In genomic region chrX:23668335-23668734, GRCh38 we compare ENCODE assay signal across 8 cellular contexts. TPM values are rescaled to one million over a fixed set of nuclear protein-coding genes. Genes with fewer than 3 reads are reported as not detected.
DNase-seq lines count a peak whose midpoint lies in the region; ATAC-seq and TF ChIP-seq lines count a peak whose summit lies in the region.

No MANE protein-coding gene starts in this region.

- DNase-seq in AG10803 (ENCODE audit: low read depth) (no peak), esophagus squamous epithelium (lab: John Stamatoyannopoulos, UW) (no peak), COLO829 (ENCODE audit: low spot score) (no peak), NCI-H345 (lab: John Stamatoyannopoulos, UW) (no peak), activated gamma-delta T cell (lab: John Stamatoyannopoulos, UW) (no peak)

- H3K9me3 ChIP-seq in OCI-LY3 (ENCODE audit: insufficient read depth, low read length): no peaks in the 10 kb centered on the region
- no peaks in the 10 kb centered on the region for H3K9me3 ChIP-seq in esophagus squamous epithelium
- H3K9me3 ChIP-seq in skeletal muscle satellite cell (replicated peaks; ENCODE audit: low read length): no peaks in the 10 kb centered on the region

- 0 out of 2 replicates have a peak, but pooled peaks cover 7% of the 10 kb centered on the region for H4K20me1 ChIP-seq in OCI-LY3 (ENCODE audit: insufficient read depth, low read length)

- intact Hi-C loops in esophagus squamous epithelium (cut with DNase I): no loop called here

- ATAC-seq in GM21381 (IDR thresholded peaks at IDR 0.05; ENCODE audit: unreplicated experiment): peak; percentile 49

- no peak for TF ChIP-seq CTCF in AG10803 (conservative IDR thresholded peaks at IDR 0.05; ENCODE audit: low read length)
- TF ChIP-seq CTCF in OCI-LY3 (IDR thresholded peaks at IDR 0.05; ENCODE audit: low read depth, low read length): no peak
- no peak for TF ChIP-seq CTCF in esophagus squamous epithelium (IDR thresholded peaks at IDR 0.05)

- 3 to 29% methylated on average over 3 of the region's 3 CpGs for WGBS in esophagus squamous epithelium, 2 donors

- peak overlapping the region; percentile 75 for H3K4me3 ChIP-seq in AG10803 (ENCODE audit: low read length)
- H3K4me3 ChIP-seq in OCI-LY3 (ENCODE audit: low read length): peak overlapping the region; percentile 97
- H3K4me3 ChIP-seq in esophagus squamous epithelium: peak overlapping the region; percentile 61 to 77 (median 64)
- peak overlapping the region; percentile 98 for H3K4me3 ChIP-seq in skeletal muscle satellite cell (ENCODE audit: low read length)

- H3K4me1 ChIP-seq in OCI-LY3 (ENCODE audit: low read length) (peaks cover 31% of the 10 kb centered on the region), esophagus squamous epithelium (peaks cover 0 to 29% (median 3%) of the 10 kb centered on the region in 3 donors), skeletal muscle satellite cell (ENCODE audit: control insufficient read depth, insufficient read depth, low read length) (peaks cover 5% of the 10 kb centered on the region)

- H3K36me3 ChIP-seq in OCI-LY3 (replicated peaks; ENCODE audit: low read depth, low read length): peaks cover 19% of the 10 kb centered on the region
- peaks cover 0 to 12% (median 0%) of the 10 kb centered on the region in 3 donors for H3K36me3 ChIP-seq in esophagus squamous epithelium
- no peaks in the 10 kb centered on the region for H3K36me3 ChIP-seq in skeletal muscle satellite cell (ENCODE audit: insufficient read depth, low read length)

- H3K27me3 ChIP-seq in OCI-LY3 (ENCODE audit: low read depth, low read length): no peaks in the 10 kb centered on the region
- H3K27me3 ChIP-seq in esophagus squamous epithelium: no peaks in the 10 kb centered on the region
- H3K27me3 ChIP-seq in skeletal muscle satellite cell (ENCODE audit: control insufficient read depth, insufficient read depth, low read length): no peaks in the 10 kb centered on the region

- H3K27ac ChIP-seq in OCI-LY3 (ENCODE audit: low read length) (peak overlapping the region; percentile 90), esophagus squamous epithelium (peak overlapping the region in 2 of 4 donors; percentile 82 to 91)

- TF ChIP-seq POLR2A in esophagus squamous epithelium (IDR thresholded peaks at IDR 0.05): no peak

- H3K9ac ChIP-seq in OCI-LY3 (ENCODE audit: low read length) (peak overlapping the region; percentile 98), skeletal muscle satellite cell (ENCODE audit: low read depth, low read length) (peak overlapping the region; percentile 96)

- peaks cover 53% of the 10 kb centered on the region for H3K79me2 ChIP-seq in OCI-LY3 (ENCODE audit: low read length)

- H3K4me2 ChIP-seq in OCI-LY3 (ENCODE audit: low read length): peak overlapping the region; percentile 87
- H3K4me2 ChIP-seq in skeletal muscle satellite cell (ENCODE audit: low read length): peak overlapping the region; percentile 97

- no peak overlapping the region for H2AFZ ChIP-seq in OCI-LY3 (ENCODE audit: low read depth, low read length)

RNA-seq across cellular contexts. Expression of gene PRDX4, which starts 1.0 kb away (rescaled TPM):
- 100 to 1,000 TPM in 1 of 4 donors, 10 to 100 TPM in 3; 62.1 to 119 (median 74.6) TPM for total RNA-seq in esophagus squamous epithelium
- 217 and 228 TPM in 2 replicates for total RNA-seq in skeletal muscle satellite cell (2012; rRNA removed)
